1 cellular context compared by ENCODE assay signal in the genomic region with DNA sequence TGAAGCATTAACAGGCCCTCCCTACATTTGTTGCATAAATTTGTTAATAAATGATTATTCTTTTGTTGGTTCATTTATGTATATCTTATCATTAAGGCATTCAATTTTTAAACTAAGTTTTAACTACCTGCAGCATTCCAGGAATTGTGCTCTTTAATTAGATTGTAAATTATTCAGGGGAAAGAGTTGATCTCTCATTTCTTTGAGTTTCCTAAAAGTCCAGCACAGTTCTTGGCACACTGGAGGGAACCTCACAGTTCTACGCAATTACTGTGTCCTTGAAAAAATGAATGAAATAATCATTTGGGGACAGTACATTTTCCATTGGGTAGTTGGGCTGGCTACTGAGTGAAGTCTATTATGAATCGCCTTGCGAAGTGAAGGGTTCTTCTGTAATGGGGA.
A peak's percentile ranks its signal among the peaks of the same experiment; 100 is the strongest.
TF ChIP-seq lines count a peak whose summit lies in the region.

No MANE protein-coding gene starts in this region.

TF ChIP-seq in K562, 482 proteins besides CTCF, POLR2A, EP300 and RAD21 (continued from another document and continues in another):
- TF ChIP-seq, protein P1, sequence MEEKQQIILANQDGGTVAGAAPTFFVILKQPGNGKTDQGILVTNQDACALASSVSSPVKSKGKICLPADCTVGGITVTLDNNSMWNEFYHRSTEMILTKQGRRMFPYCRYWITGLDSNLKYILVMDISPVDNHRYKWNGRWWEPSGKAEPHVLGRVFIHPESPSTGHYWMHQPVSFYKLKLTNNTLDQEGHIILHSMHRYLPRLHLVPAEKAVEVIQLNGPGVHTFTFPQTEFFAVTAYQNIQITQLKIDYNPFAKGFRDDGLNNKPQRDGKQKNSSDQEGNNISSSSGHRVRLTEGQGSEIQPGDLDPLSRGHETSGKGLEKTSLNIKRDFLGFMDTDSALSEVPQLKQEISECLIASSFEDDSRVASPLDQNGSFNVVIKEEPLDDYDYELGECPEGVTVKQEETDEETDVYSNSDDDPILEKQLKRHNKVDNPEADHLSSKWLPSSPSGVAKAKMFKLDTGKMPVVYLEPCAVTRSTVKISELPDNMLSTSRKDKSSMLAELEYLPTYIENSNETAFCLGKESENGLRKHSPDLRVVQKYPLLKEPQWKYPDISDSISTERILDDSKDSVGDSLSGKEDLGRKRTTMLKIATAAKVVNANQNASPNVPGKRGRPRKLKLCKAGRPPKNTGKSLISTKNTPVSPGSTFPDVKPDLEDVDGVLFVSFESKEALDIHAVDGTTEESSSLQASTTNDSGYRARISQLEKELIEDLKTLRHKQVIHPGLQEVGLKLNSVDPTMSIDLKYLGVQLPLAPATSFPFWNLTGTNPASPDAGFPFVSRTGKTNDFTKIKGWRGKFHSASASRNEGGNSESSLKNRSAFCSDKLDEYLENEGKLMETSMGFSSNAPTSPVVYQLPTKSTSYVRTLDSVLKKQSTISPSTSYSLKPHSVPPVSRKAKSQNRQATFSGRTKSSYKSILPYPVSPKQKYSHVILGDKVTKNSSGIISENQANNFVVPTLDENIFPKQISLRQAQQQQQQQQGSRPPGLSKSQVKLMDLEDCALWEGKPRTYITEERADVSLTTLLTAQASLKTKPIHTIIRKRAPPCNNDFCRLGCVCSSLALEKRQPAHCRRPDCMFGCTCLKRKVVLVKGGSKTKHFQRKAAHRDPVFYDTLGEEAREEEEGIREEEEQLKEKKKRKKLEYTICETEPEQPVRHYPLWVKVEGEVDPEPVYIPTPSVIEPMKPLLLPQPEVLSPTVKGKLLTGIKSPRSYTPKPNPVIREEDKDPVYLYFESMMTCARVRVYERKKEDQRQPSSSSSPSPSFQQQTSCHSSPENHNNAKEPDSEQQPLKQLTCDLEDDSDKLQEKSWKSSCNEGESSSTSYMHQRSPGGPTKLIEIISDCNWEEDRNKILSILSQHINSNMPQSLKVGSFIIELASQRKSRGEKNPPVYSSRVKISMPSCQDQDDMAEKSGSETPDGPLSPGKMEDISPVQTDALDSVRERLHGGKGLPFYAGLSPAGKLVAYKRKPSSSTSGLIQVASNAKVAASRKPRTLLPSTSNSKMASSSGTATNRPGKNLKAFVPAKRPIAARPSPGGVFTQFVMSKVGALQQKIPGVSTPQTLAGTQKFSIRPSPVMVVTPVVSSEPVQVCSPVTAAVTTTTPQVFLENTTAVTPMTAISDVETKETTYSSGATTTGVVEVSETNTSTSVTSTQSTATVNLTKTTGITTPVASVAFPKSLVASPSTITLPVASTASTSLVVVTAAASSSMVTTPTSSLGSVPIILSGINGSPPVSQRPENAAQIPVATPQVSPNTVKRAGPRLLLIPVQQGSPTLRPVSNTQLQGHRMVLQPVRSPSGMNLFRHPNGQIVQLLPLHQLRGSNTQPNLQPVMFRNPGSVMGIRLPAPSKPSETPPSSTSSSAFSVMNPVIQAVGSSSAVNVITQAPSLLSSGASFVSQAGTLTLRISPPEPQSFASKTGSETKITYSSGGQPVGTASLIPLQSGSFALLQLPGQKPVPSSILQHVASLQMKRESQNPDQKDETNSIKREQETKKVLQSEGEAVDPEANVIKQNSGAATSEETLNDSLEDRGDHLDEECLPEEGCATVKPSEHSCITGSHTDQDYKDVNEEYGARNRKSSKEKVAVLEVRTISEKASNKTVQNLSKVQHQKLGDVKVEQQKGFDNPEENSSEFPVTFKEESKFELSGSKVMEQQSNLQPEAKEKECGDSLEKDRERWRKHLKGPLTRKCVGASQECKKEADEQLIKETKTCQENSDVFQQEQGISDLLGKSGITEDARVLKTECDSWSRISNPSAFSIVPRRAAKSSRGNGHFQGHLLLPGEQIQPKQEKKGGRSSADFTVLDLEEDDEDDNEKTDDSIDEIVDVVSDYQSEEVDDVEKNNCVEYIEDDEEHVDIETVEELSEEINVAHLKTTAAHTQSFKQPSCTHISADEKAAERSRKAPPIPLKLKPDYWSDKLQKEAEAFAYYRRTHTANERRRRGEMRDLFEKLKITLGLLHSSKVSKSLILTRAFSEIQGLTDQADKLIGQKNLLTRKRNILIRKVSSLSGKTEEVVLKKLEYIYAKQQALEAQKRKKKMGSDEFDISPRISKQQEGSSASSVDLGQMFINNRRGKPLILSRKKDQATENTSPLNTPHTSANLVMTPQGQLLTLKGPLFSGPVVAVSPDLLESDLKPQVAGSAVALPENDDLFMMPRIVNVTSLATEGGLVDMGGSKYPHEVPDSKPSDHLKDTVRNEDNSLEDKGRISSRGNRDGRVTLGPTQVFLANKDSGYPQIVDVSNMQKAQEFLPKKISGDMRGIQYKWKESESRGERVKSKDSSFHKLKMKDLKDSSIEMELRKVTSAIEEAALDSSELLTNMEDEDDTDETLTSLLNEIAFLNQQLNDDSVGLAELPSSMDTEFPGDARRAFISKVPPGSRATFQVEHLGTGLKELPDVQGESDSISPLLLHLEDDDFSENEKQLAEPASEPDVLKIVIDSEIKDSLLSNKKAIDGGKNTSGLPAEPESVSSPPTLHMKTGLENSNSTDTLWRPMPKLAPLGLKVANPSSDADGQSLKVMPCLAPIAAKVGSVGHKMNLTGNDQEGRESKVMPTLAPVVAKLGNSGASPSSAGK (IDR thresholded peaks at IDR 0.05), result no peak
- no peak for TF ChIP-seq GATAD2B (IDR thresholded peaks at IDR 0.05; ENCODE audit: borderline replicate concordance)
- TF ChIP-seq, protein P2, sequence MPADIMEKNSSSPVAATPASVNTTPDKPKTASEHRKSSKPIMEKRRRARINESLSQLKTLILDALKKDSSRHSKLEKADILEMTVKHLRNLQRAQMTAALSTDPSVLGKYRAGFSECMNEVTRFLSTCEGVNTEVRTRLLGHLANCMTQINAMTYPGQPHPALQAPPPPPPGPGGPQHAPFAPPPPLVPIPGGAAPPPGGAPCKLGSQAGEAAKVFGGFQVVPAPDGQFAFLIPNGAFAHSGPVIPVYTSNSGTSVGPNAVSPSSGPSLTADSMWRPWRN (IDR thresholded peaks at IDR 0.05; ENCODE audit: low read depth), result 0 out of 2 replicates have a peak, but pooled peaks have one; percentile 19
- TF ChIP-seq FOXP1 (CRISPR knock-in tag; IDR thresholded peaks at IDR 0.05), result no peak
- TF ChIP-seq PPARD (CRISPR knock-in tag; IDR thresholded peaks at IDR 0.05), result no peak
- TF ChIP-seq ZNF165 (CRISPR knock-in tag; IDR thresholded peaks at IDR 0.05; ENCODE audit: borderline replicate concordance), result 0 out of 2 replicates have a peak, but pooled peaks have one; percentile 23
- no peak for TF ChIP-seq SIN3B (IDR thresholded peaks at IDR 0.05; ENCODE audit: low read depth)
- TF ChIP-seq, protein P3, sequence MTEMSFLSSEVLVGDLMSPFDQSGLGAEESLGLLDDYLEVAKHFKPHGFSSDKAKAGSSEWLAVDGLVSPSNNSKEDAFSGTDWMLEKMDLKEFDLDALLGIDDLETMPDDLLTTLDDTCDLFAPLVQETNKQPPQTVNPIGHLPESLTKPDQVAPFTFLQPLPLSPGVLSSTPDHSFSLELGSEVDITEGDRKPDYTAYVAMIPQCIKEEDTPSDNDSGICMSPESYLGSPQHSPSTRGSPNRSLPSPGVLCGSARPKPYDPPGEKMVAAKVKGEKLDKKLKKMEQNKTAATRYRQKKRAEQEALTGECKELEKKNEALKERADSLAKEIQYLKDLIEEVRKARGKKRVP (CRISPR knock-in tag; IDR thresholded peaks at IDR 0.05), result peak; percentile 57; the same call in 1 of the 2 replicates
- TF ChIP-seq MYBL2 (IDR thresholded peaks at IDR 0.05; ENCODE audit: low read depth), result no peak
- TF ChIP-seq MYBL2 (CRISPR knock-in tag; IDR thresholded peaks at IDR 0.05; ENCODE audit: borderline replicate concordance), result no peak
- TF ChIP-seq MBD2 (IDR thresholded peaks at IDR 0.05; ENCODE audit: borderline replicate concordance, low read depth), result no peak
- no peak for TF ChIP-seq MTA1 (IDR thresholded peaks at IDR 0.05; ENCODE audit: borderline replicate concordance)
- no peak for TF ChIP-seq ZNF707 (CRISPR knock-in tag; conservative IDR thresholded peaks at IDR 0.05)
- TF ChIP-seq, protein P4, sequence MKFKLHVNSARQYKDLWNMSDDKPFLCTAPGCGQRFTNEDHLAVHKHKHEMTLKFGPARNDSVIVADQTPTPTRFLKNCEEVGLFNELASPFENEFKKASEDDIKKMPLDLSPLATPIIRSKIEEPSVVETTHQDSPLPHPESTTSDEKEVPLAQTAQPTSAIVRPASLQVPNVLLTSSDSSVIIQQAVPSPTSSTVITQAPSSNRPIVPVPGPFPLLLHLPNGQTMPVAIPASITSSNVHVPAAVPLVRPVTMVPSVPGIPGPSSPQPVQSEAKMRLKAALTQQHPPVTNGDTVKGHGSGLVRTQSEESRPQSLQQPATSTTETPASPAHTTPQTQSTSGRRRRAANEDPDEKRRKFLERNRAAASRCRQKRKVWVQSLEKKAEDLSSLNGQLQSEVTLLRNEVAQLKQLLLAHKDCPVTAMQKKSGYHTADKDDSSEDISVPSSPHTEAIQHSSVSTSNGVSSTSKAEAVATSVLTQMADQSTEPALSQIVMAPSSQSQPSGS (CRISPR knock-in tag; IDR thresholded peaks at IDR 0.05), result no peak
- TF ChIP-seq, protein P5, sequence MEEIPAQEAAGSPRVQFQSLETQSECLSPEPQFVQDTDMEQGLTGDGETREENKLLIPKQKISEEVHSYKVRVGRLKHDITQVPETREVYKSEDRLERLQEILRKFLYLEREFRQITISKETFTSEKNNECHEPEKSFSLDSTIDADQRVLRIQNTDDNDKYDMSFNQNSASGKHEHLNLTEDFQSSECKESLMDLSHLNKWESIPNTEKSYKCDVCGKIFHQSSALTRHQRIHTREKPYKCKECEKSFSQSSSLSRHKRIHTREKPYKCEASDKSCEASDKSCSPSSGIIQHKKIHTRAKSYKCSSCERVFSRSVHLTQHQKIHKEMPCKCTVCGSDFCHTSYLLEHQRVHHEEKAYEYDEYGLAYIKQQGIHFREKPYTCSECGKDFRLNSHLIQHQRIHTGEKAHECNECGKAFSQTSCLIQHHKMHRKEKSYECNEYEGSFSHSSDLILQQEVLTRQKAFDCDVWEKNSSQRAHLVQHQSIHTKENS (CRISPR knock-in tag; IDR thresholded peaks at IDR 0.05), result no peak
- TF ChIP-seq RBM14 (IDR thresholded peaks at IDR 0.05; ENCODE audit: borderline replicate concordance, insufficient read depth, low read depth, low read length), result no peak
- no peak for TF ChIP-seq ZNF77 (CRISPR knock-in tag; IDR thresholded peaks at IDR 0.05)
- TF ChIP-seq, protein P6, sequence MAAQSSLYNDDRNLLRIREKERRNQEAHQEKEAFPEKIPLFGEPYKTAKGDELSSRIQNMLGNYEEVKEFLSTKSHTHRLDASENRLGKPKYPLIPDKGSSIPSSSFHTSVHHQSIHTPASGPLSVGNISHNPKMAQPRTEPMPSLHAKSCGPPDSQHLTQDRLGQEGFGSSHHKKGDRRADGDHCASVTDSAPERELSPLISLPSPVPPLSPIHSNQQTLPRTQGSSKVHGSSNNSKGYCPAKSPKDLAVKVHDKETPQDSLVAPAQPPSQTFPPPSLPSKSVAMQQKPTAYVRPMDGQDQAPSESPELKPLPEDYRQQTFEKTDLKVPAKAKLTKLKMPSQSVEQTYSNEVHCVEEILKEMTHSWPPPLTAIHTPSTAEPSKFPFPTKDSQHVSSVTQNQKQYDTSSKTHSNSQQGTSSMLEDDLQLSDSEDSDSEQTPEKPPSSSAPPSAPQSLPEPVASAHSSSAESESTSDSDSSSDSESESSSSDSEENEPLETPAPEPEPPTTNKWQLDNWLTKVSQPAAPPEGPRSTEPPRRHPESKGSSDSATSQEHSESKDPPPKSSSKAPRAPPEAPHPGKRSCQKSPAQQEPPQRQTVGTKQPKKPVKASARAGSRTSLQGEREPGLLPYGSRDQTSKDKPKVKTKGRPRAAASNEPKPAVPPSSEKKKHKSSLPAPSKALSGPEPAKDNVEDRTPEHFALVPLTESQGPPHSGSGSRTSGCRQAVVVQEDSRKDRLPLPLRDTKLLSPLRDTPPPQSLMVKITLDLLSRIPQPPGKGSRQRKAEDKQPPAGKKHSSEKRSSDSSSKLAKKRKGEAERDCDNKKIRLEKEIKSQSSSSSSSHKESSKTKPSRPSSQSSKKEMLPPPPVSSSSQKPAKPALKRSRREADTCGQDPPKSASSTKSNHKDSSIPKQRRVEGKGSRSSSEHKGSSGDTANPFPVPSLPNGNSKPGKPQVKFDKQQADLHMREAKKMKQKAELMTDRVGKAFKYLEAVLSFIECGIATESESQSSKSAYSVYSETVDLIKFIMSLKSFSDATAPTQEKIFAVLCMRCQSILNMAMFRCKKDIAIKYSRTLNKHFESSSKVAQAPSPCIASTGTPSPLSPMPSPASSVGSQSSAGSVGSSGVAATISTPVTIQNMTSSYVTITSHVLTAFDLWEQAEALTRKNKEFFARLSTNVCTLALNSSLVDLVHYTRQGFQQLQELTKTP (IDR thresholded peaks at IDR 0.05; ENCODE audit: low read depth in 1 of 2, partially characterized antibody in 2 of 2), result peak in 1 of 2 experiments; percentile 64
- no peak for TF ChIP-seq POLR3A (IDR thresholded peaks at IDR 0.05; ENCODE audit: borderline replicate concordance, extremely low read depth, insufficient read depth, insufficient read length)
- TF ChIP-seq TBP (optimal IDR thresholded peaks at IDR 0.05; ENCODE audit: low read depth, low read length), result no peak
- TF ChIP-seq TCF7 (IDR thresholded peaks at IDR 0.05; ENCODE audit: borderline replicate concordance), result no peak
- TF ChIP-seq MEIS2 (IDR thresholded peaks at IDR 0.05; ENCODE audit: partially characterized antibody), result no peak
- TF ChIP-seq ELF2 (CRISPR knock-in tag; IDR thresholded peaks at IDR 0.05), result no peak
- no peak for TF ChIP-seq DNMT1 (IDR thresholded peaks at IDR 0.05)
- no peak for TF ChIP-seq PHF20 (IDR thresholded peaks at IDR 0.05; ENCODE audit: partially characterized antibody)
- TF ChIP-seq CBX2 (IDR thresholded peaks at IDR 0.05; ENCODE audit: insufficient read depth, low read length, poor library complexity, severe bottlenecking), result no peak
- no peak for TF ChIP-seq HNRNPL (IDR thresholded peaks at IDR 0.05; ENCODE audit: low read depth, low read length)
- TF ChIP-seq ZNF75A (CRISPR knock-in tag; IDR thresholded peaks at IDR 0.05), result no peak
- no peak for TF ChIP-seq MYC (IDR thresholded peaks at IDR 0.05; ENCODE audit: low read depth, low read length)
- no peak for TF ChIP-seq MYC (CRISPR knock-in tag; IDR thresholded peaks at IDR 0.05; ENCODE audit: borderline replicate concordance, low read depth)
- no peak for TF ChIP-seq ZNF696 (CRISPR knock-in tag; conservative IDR thresholded peaks at IDR 0.05)
- TF ChIP-seq NBN (IDR thresholded peaks at IDR 0.05; ENCODE audit: low read depth), result no peak
- 0 out of 4 replicates have a peak, but pooled peaks of 1 of the 2 experiments have one; percentile 10 for TF ChIP-seq TRIM24 (IDR thresholded peaks at IDR 0.05)
- TF ChIP-seq NFXL1 (CRISPR knock-in tag; IDR thresholded peaks at IDR 0.05), result no peak
- no peak for TF ChIP-seq MEF2A (IDR thresholded peaks at IDR 0.05; ENCODE audit: control insufficient read depth, low read depth, low read length)
- TF ChIP-seq SNRNP70 (optimal IDR thresholded peaks at IDR 0.05; ENCODE audit: low read depth, low read length), result no peak
- no peak for TF ChIP-seq ZBED1 (IDR thresholded peaks at IDR 0.05)
- TF ChIP-seq, protein P7, sequence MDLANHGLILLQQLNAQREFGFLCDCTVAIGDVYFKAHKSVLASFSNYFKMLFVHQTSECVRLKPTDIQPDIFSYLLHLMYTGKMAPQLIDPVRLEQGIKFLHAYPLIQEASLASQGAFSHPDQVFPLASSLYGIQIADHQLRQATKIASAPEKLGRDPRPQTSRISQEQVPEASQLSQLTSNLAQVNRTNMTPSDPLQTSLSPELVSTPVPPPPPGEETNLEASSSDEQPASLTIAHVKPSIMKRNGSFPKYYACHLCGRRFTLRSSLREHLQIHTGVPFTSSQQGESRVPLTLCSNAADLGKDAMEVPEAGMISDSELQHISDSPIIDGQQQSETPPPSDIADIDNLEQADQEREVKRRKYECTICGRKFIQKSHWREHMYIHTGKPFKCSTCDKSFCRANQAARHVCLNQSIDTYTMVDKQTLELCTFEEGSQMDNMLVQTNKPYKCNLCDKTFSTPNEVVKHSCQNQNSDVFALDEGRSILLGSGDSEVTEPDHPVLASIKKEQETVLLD (IDR thresholded peaks at IDR 0.05), result no peak
- TF ChIP-seq CREBBP (IDR thresholded peaks at IDR 0.05; ENCODE audit: low read depth, low read length), result no peak
- TF ChIP-seq CCNT2 (IDR thresholded peaks at IDR 0.05; ENCODE audit: borderline replicate concordance, extremely low read depth, insufficient read length, low read depth, low read length), result no peak
